1 cellular context compared by ENCODE assay signal in the genomic region with DNA sequence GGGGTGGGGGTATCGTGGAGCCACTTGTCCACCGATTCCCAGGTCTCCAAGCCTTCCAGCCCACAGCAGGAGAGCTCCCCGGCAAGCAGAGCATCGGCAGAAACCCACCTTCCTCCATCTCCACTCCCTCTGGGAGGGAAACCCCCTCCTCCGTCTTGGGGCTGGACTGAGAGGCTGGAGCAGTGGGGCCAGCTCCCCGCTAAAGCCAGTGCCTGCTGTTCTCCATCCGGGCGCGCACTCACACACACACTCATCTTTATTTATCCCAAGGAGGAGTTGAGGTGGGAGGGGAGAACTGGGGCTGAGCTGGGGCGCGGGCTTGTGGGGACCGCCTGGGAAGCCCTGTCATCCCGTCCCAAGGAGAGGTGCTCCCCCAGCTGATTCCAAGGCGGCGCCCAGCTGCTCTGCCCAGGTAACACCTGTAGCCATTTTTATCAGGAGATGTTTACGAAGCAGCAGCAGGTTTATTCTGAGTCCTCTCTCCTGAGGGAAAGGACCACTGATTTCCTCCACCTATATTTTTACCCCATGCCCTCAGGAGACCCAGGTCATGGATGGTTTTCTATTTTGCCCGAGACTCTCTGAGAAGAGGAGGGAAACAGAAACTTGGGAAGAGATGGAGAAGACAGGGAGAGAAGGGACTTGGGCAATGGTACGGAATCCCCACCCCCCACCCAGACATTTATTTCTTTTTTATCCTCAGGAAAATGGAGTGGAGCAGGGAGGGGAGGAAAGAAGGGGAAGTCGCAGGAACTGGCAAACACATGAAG.
TF ChIP-seq lines count a peak whose summit lies in the region.

No MANE protein-coding gene starts in this region.

TF ChIP-seq in GM12878, 131 proteins besides CTCF, POLR2A, EP300 and RAD21:
- TF ChIP-seq SKIL (IDR thresholded peaks at IDR 0.05; ENCODE audit: low read depth, poor library complexity, severe bottlenecking) (no peak), TCF3 (IDR thresholded peaks at IDR 0.05; ENCODE audit: borderline replicate concordance, insufficient read depth, low read depth, low read length) (no peak), MLLT1 (IDR thresholded peaks at IDR 0.05) (peak; percentile 73; the same call in 1 of the 2 replicates), ASH2L (IDR thresholded peaks at IDR 0.05; ENCODE audit: borderline replicate concordance, low read depth) (no peak), RB1 (IDR thresholded peaks at IDR 0.05; ENCODE audit: borderline replicate concordance) (no peak), SPI1 (IDR thresholded peaks at IDR 0.05; ENCODE audit: borderline replicate concordance, insufficient read depth, low read depth, low read length) (peak; percentile 40; the same call in 1 of the 2 replicates), SMAD5 (IDR thresholded peaks at IDR 0.05; ENCODE audit: low read depth) (no peak), RUNX3 (IDR thresholded peaks at IDR 0.05; ENCODE audit: low read length) (no peak), ZBTB33 (IDR thresholded peaks at IDR 0.05) (0 out of 2 replicates have a peak, but pooled peaks have one; percentile 41)
